1 cellular context compared by ENCODE assay signal in genomic region chr16:85473909-85474640, GRCh38.
TF ChIP-seq lines count a peak whose summit lies in the region.

No MANE protein-coding gene starts in this region.

TF ChIP-seq in K562, 482 proteins besides CTCF, POLR2A, EP300 and RAD21 (continued from another document):
- TF ChIP-seq ZNF449 (CRISPR knock-in tag; IDR thresholded peaks at IDR 0.05) (no peak), RNF2 (IDR thresholded peaks at IDR 0.05) (no peak), KLF1 (tag; IDR thresholded peaks at IDR 0.05) (no peak), FOXK1 (CRISPR knock-in tag; IDR thresholded peaks at IDR 0.05; ENCODE audit: borderline replicate concordance) (no peak)
